In genomic region chr18:37565138-37565984, GRCh38 we compare ENCODE assay signal across 8 cellular contexts. TPM values are rescaled to one million over a fixed set of nuclear protein-coding genes. Genes with fewer than 3 reads are reported as not detected.
DNase-seq lines count a peak whose midpoint lies in the region; ATAC-seq and TF ChIP-seq lines count a peak whose summit lies in the region.

Gene CELF4, minus strand, starts transcription at chr18:37565798.

- peak within 1 kb of the TSS; percentile 89 for H3K4me3 ChIP-seq in endodermal cell (ENCODE audit: low read length)

- POLR2A ChIA-PET in activated CD4-positive, alpha-beta T cell treated with anti-CD3 and anti-CD28 coated beads for 36 hours (lab: Charles Lee), result no interaction called here

- DNase-seq in activated CD4-positive, alpha-beta T cell treated with anti-CD3 and anti-CD28 coated beads for 36 hours, result peak; percentile 10
- DNase-seq in activated CD4-positive, alpha-beta T cell treated with anti-CD3 and anti-CD28 coated beads, Interleukin-2, amount 50 U/mL, for 1 hour, result no peak
- DNase-seq in NCI-H748 treated with DMSO at 0.1 percent for 48 hours (lab: John Stamatoyannopoulos, UW), result peak; percentile 71
- DNase-seq in endodermal cell, result no peak
- no peak for DNase-seq in naive B cell
- no peak for DNase-seq in GM19240 (ENCODE audit: insufficient read length, low spot score)
- DNase-seq in T-helper 9 cell, result no peak

- H3K27me3 ChIP-seq in endodermal cell (ENCODE audit: control insufficient read depth, insufficient read depth, low read length, poor library complexity, severe bottlenecking), result peaks cover 93% of the 10 kb centered on the region

- H3K27me3 Mint-ChIP-seq in activated CD4-positive, alpha-beta T cell treated with anti-CD3 and anti-CD28 coated beads for 36 hours, result peaks cover 51% of the 10 kb centered on the region
- H3K27me3 Mint-ChIP-seq in endodermal cell (ENCODE audit: insufficient read depth), result peaks cover 91% of the 10 kb centered on the region
- H3K27me3 Mint-ChIP-seq in naive B cell, result peaks cover 58 to 72% (median 69%) of the 10 kb centered on the region in 3 donors

- H3K27ac Mint-ChIP-seq in activated CD4-positive, alpha-beta T cell treated with anti-CD3 and anti-CD28 coated beads for 36 hours, result no peak within 1 kb of the TSS
- H3K27ac Mint-ChIP-seq in endodermal cell (peak within 1 kb of the TSS; percentile 78), naive B cell (no peak within 1 kb of the TSS)

- no peak for ATAC-seq in activated CD4-positive, alpha-beta T cell treated with anti-CD3 and anti-CD28 coated beads for 36 hours
- no peak for ATAC-seq in naive B cell (ENCODE audit: low read depth in 2 of 2)
- no peak for ATAC-seq in HG02938 (IDR thresholded peaks at IDR 0.05; ENCODE audit: unreplicated experiment)

- no peak within 1 kb of the TSS for H3K9ac ChIP-seq in endodermal cell (ENCODE audit: extremely low read depth, low read length, poor library complexity, severe bottlenecking)

- intact Hi-C loops in activated CD4-positive, alpha-beta T cell treated with anti-CD3 and anti-CD28 coated beads for 36 hours (cut with DNase I, micrococcal nuclease), result no loop called here

- 1% methylated on average over 34 to 59 of the region's 59 CpGs for WGBS in endodermal cell (ENCODE audit: insufficient coverage in 1 of 2, insufficient read length in 1 of 2), 2 experiments

- H3K27ac ChIP-seq in endodermal cell (ENCODE audit: low read depth, low read length), result no peak within 1 kb of the TSS

- H3K9me3 ChIP-seq in endodermal cell (ENCODE audit: control insufficient read depth, low read length), result no peaks in the 10 kb centered on the region

- H3K9me3 Mint-ChIP-seq in activated CD4-positive, alpha-beta T cell treated with anti-CD3 and anti-CD28 coated beads for 36 hours (ENCODE audit: low read depth), result no peaks in the 10 kb centered on the region
- H3K9me3 Mint-ChIP-seq in endodermal cell (no peaks in the 10 kb centered on the region), naive B cell (peaks cover 0 to 10% (median 3%) of the 10 kb centered on the region in 7 donors)

- H3K36me3 Mint-ChIP-seq in activated CD4-positive, alpha-beta T cell treated with anti-CD3 and anti-CD28 coated beads for 36 hours (ENCODE audit: low read depth), result no peaks in the 10 kb centered on the region
- no peaks in the 10 kb centered on the region for H3K36me3 Mint-ChIP-seq in endodermal cell (ENCODE audit: low read depth)
- H3K36me3 Mint-ChIP-seq in naive B cell, result peaks cover 0 to 6% of the 10 kb centered on the region in 2 donors

- no peaks in the 10 kb centered on the region for H3K36me3 ChIP-seq in endodermal cell (ENCODE audit: control insufficient read depth, insufficient read depth, low read length)

- H3K4me3 Mint-ChIP-seq in activated CD4-positive, alpha-beta T cell treated with anti-CD3 and anti-CD28 coated beads for 36 hours, result peak within 1 kb of the TSS; percentile 35
- H3K4me3 Mint-ChIP-seq in endodermal cell, result peak within 1 kb of the TSS; percentile 65
- peak within 1 kb of the TSS; percentile 26 to 80 (median 54) for H3K4me3 Mint-ChIP-seq in naive B cell

- no peak for TF ChIP-seq CTCF in endodermal cell (conservative IDR thresholded peaks at IDR 0.05)

- CTCF ChIA-PET in activated CD4-positive, alpha-beta T cell treated with anti-CD3 and anti-CD28 coated beads for 36 hours (lab: Charles Lee), result no interaction called here

- H3K4me1 Mint-ChIP-seq in activated CD4-positive, alpha-beta T cell treated with anti-CD3 and anti-CD28 coated beads for 36 hours, result peaks cover 16% of the 10 kb centered on the region
- peaks cover 14% of the 10 kb centered on the region for H3K4me1 Mint-ChIP-seq in endodermal cell
- peaks cover 12 to 27% (median 16%) of the 10 kb centered on the region in 3 donors for H3K4me1 Mint-ChIP-seq in naive B cell

- no peaks in the 10 kb centered on the region for H3K4me1 ChIP-seq in endodermal cell (ENCODE audit: control insufficient read depth, insufficient read depth, low read length)

RNA-seq across cellular contexts. Expression of gene CELF4, which starts in this region (rescaled TPM):
- not detected for total RNA-seq in activated CD4-positive, alpha-beta T cell treated with anti-CD3 and anti-CD28 coated beads for 36 hours
- 1 to 10 TPM; 5.7 to 6.7 TPM for total RNA-seq in endodermal cell
- polyA plus RNA-seq in endodermal cell (2013, experiment 1 of 2), result 3.2 TPM
- polyA plus RNA-seq in endodermal cell (2013, experiment 2 of 2), result 3.6 TPM
- polyA plus RNA-seq in naive B cell (ENCODE audit: low read depth in 6 of 6), result under 1 TPM in 5 of 6 donors, not detected in 1; 0.21 to 0.34 (median 0.24) TPM

Comparison
In these comparisons a context has a peak if more than half of its experiments do, and no peak if none do; other contexts are left out.
1. RNA of gene CELF4 (total RNA-seq): 5.7 to 6.7 TPM in endodermal cell; not detected in activated CD4-positive, alpha-beta T cell treated with anti-CD3 and anti-CD28 coated beads for 36 hours; every median in the first group is over 4 times any median in the second.
2. Peak in DNase-seq in activated CD4-positive, alpha-beta T cell treated with anti-CD3 and anti-CD28 coated beads for 36 hours; RNA of the gene not detected or under 1 TPM.
3. Peak in every context shown above with its lines, with median percentiles within 50 percentile points of each other: H3K4me3 Mint-ChIP-seq.